In genomic region chr2:132715986-132716385, GRCh38 we compare ENCODE assay signal across 16 cellular contexts. TPM values are rescaled to one million over a fixed set of nuclear protein-coding genes. Genes with fewer than 3 reads are reported as not detected.
DNase-seq lines count a peak whose midpoint lies in the region; ATAC-seq and TF ChIP-seq lines count a peak whose summit lies in the region.
"Had no signal": no experiment of that assay in that cellular context is flagged by ENCODE, and none has a peak within 500 bp of the region (broad histone marks: within the 10 kb centered on the region; RNA-seq: fewer than 3 reads in every experiment).

No MANE protein-coding gene starts in this region.

- H3K36me3 Mint-ChIP-seq in WTC11 = no peaks in the 10 kb centered on the region
- H3K36me3 Mint-ChIP-seq: CD14-positive monocyte had no signal

- H3K9me2 ChIP-seq in OCI-LY7 (ENCODE audit: insufficient read depth, low read length) = no peaks in the 10 kb centered on the region

- DNase-seq in EL (peak; percentile 23), OCI-LY7 (ENCODE audit: low spot score) (no peak), WTC11 (ENCODE audit: low spot score) (no peak)
- DNase-seq: COR-L47, DMS153, HFFc6, NCI-H146, NCI-H2081 treated with DMSO at 0.1 percent for 48 hours, NCI-H345, NCI-H526 treated with DMSO at 0.1 percent for 48 hours, T-helper 2 cell had no signal

- no peaks in the 10 kb centered on the region for H3K27me3 Mint-ChIP-seq in WTC11 (ENCODE audit: low read depth)

- peaks cover 8% of the 10 kb centered on the region for H3K4me1 Mint-ChIP-seq in WTC11
- H3K4me1 Mint-ChIP-seq: CD14-positive monocyte had no signal

- H3K27ac Mint-ChIP-seq in WTC11 = no peak overlapping the region
- H3K27ac Mint-ChIP-seq: CD14-positive monocyte, HFFc6 had no signal

- CTCF ChIA-PET in OCI-LY7 (lab: Charles Lee; ENCODE audit: unreplicated experiment) (no interaction called here), WTC11 (lab: Charles Lee) (interaction anchor here (0.7 kb wide), 1 partner anchor 196 kb away, joined by 5 read pairs; no protein-coding TSS in a partner anchor)

- no peaks in the 10 kb centered on the region for H3K9me3 ChIP-seq in OCI-LY7 (ENCODE audit: low read length)

- ATAC-seq in HG02973 (IDR thresholded peaks at IDR 0.05; ENCODE audit: unreplicated experiment) (peak; percentile 3), HG02642 (IDR thresholded peaks at IDR 0.05; ENCODE audit: poor library complexity, unreplicated experiment) (no peak), GM18517 (IDR thresholded peaks at IDR 0.05; ENCODE audit: unreplicated experiment) (no peak), HG02571 (IDR thresholded peaks at IDR 0.05; ENCODE audit: unreplicated experiment) (no peak), WTC11 (no peak)

- TF ChIP-seq CTCF in OCI-LY7 (conservative IDR thresholded peaks at IDR 0.05; ENCODE audit: low read length) (no peak), WTC11 (IDR thresholded peaks at IDR 0.05) (no peak)

- H3K4me2 ChIP-seq in OCI-LY7 (ENCODE audit: low read length) = 0 out of 2 replicates have a peak overlapping the region, but pooled peaks have one; percentile 13

- no peak overlapping the region for H3K4me3 ChIP-seq in OCI-LY7 (ENCODE audit: low read depth, low read length, poor library complexity, severe bottlenecking)

- H3K4me3 Mint-ChIP-seq in WTC11 = no peak overlapping the region
- H3K4me3 Mint-ChIP-seq: CD14-positive monocyte, HFFc6 had no signal

- no peak overlapping the region for H3K27ac ChIP-seq in OCI-LY7 (ENCODE audit: low read depth, low read length, poor library complexity, severe bottlenecking)

- no peak overlapping the region for H2AFZ ChIP-seq in OCI-LY7 (ENCODE audit: low read length)

- BruUV-seq in OCI-LY7 (replicated peaks; lab: Mats Ljungman, UMichigan) = no TSS peak

- POLR2A ChIA-PET in OCI-LY7 (lab: Charles Lee) = interaction anchor here (0.7 kb wide), 1 partner anchor 23 kb away, joined by 5 read pairs; no protein-coding TSS in a partner anchor
- POLR2A ChIA-PET in WTC11 (lab: Charles Lee) = interaction anchor here (0.7 kb wide), 1 partner anchor 87 kb away, joined by 3 read pairs; no protein-coding TSS in a partner anchor

- intact Hi-C loops in OCI-LY7 (cut with micrococcal nuclease; ENCODE audit: unreplicated experiment) = loop anchor here (10.0 kb wide), 1 partner anchor 459 kb away; no protein-coding TSS in a partner anchor

- H3K4me1 ChIP-seq in OCI-LY7 (ENCODE audit: insufficient read depth, low read length, poor library complexity, severe bottlenecking) = peaks cover 12% of the 10 kb centered on the region

- H4K20me1 ChIP-seq in OCI-LY7 (ENCODE audit: insufficient read depth, low read length) = no peaks in the 10 kb centered on the region

- no peaks in the 10 kb centered on the region for H3K79me2 ChIP-seq in OCI-LY7 (ENCODE audit: insufficient read depth, low read depth, low read length)

- H3K9me3 Mint-ChIP-seq in WTC11 = no peaks in the 10 kb centered on the region

- H3K36me3 ChIP-seq in OCI-LY7 (ENCODE audit: insufficient read depth, low read length) = no peaks in the 10 kb centered on the region

TF ChIP-seq in WTC11, 78 proteins besides CTCF, POLR2A, EP300 and RAD21:
- TF ChIP-seq CDX4 (CRISPR knock-in tag; IDR thresholded peaks at IDR 0.05; ENCODE audit: borderline replicate concordance) (no peak), JAZF1 (CRISPR knock-in tag; IDR thresholded peaks at IDR 0.05) (no peak), IRF2 (CRISPR knock-in tag; IDR thresholded peaks at IDR 0.05; ENCODE audit: borderline replicate concordance, low read depth) (no peak), E2F1 (CRISPR knock-in tag; IDR thresholded peaks at IDR 0.05) (no peak), PRRX2 (CRISPR knock-in tag; IDR thresholded peaks at IDR 0.05) (no peak), CREM (CRISPR knock-in tag; IDR thresholded peaks at IDR 0.05) (no peak), TP53 (CRISPR knock-in tag; IDR thresholded peaks at IDR 0.05) (no peak), MYBL2 (CRISPR knock-in tag; IDR thresholded peaks at IDR 0.05) (no peak), NFATC4 (CRISPR knock-in tag; IDR thresholded peaks at IDR 0.05) (no peak), ETV6 (CRISPR knock-in tag; IDR thresholded peaks at IDR 0.05) (no peak), FOXK1 (CRISPR knock-in tag; IDR thresholded peaks at IDR 0.05) (no peak), ESRRA (CRISPR knock-in tag; IDR thresholded peaks at IDR 0.05; ENCODE audit: borderline replicate concordance) (no peak)
- TF ChIP-seq, protein P1, sequence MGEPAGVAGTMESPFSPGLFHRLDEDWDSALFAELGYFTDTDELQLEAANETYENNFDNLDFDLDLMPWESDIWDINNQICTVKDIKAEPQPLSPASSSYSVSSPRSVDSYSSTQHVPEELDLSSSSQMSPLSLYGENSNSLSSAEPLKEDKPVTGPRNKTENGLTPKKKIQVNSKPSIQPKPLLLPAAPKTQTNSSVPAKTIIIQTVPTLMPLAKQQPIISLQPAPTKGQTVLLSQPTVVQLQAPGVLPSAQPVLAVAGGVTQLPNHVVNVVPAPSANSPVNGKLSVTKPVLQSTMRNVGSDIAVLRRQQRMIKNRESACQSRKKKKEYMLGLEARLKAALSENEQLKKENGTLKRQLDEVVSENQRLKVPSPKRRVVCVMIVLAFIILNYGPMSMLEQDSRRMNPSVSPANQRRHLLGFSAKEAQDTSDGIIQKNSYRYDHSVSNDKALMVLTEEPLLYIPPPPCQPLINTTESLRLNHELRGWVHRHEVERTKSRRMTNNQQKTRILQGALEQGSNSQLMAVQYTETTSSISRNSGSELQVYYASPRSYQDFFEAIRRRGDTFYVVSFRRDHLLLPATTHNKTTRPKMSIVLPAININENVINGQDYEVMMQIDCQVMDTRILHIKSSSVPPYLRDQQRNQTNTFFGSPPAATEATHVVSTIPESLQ (CRISPR knock-in tag; IDR thresholded peaks at IDR 0.05) = no peak
- TF ChIP-seq, protein P2, sequence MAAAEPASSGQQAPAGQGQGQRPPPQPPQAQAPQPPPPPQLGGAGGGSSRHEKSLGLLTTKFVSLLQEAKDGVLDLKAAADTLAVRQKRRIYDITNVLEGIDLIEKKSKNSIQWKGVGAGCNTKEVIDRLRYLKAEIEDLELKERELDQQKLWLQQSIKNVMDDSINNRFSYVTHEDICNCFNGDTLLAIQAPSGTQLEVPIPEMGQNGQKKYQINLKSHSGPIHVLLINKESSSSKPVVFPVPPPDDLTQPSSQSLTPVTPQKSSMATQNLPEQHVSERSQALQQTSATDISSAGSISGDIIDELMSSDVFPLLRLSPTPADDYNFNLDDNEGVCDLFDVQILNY (CRISPR knock-in tag; IDR thresholded peaks at IDR 0.05) = no peak
TF ChIP-seq in WTC11: peak in this region for 0.

RNA-seq across cellular contexts. Expression of gene LYPD1, which starts 46.0 kb away (rescaled TPM):
- 1.5 and 1.8 TPM in 2 replicates for total RNA-seq in OCI-LY7 (2014; rRNA removed; shearing (Covaris generic))
- total RNA-seq in OCI-LY7 (2022) (1.4 and 2.0 TPM in 2 replicates), WTC11 (2021) (2.8 to 4.7 TPM (median 4.1 TPM) in 3 replicates)
